ENCODE assay signal across 14 cellular contexts in genomic region chr2:101768480-101769077, GRCh38.
DNase-seq lines count a peak whose midpoint lies in the region.
"Had no signal": no experiment of that assay in that cellular context is flagged by ENCODE, and none has a peak within 500 bp of the region (broad histone marks: within the 10 kb centered on the region; RNA-seq: fewer than 3 reads in every experiment).

No MANE protein-coding gene starts in this region.

- no peaks in the 10 kb centered on the region for H3K9me3 Mint-ChIP-seq in CD4-positive, alpha-beta memory T cell
- H3K9me3 Mint-ChIP-seq in IgD-negative memory B cell = no peaks in the 10 kb centered on the region

- no peaks in the 10 kb centered on the region for H3K36me3 Mint-ChIP-seq in CD4-positive, alpha-beta memory T cell
- no peaks in the 10 kb centered on the region for H3K36me3 Mint-ChIP-seq in IgD-negative memory B cell

- H2BK15ac ChIP-seq in neuronal stem cell (ENCODE audit: low read length) = no peak overlapping the region

- peaks cover 73 to 95% (median 82%) of the 10 kb centered on the region in 4 donors for H3K4me1 Mint-ChIP-seq in CD4-positive, alpha-beta memory T cell
- peaks cover 75 to 84% (median 81%) of the 10 kb centered on the region in 3 donors for H3K4me1 Mint-ChIP-seq in IgD-negative memory B cell

- peak overlapping the region; percentile 7 to 61 (median 36) for H3K27ac Mint-ChIP-seq in CD4-positive, alpha-beta memory T cell
- H3K27ac Mint-ChIP-seq in IgD-negative memory B cell = peak overlapping the region in 2 of 3 donors; percentile 3 to 48

- no CpG with 5 or more reads among the region's 3 CpGs for WGBS in neuronal stem cell (ENCODE audit: extremely low coverage in 2 of 2, insufficient read length in 2 of 2, insufficient replicate concordance in 1 of 2), 2 donors

- H3K27me3 Mint-ChIP-seq in CD4-positive, alpha-beta memory T cell = no peaks in the 10 kb centered on the region
- H3K27me3 Mint-ChIP-seq in IgD-negative memory B cell = no peaks in the 10 kb centered on the region

- H4K91ac ChIP-seq in neuronal stem cell (ENCODE audit: low read depth, low read length, poor library complexity) = no peak overlapping the region

- CTCF ChIA-PET in CD4-positive, alpha-beta memory T cell (lab: Charles Lee; ENCODE audit: partially characterized antibody) = interaction anchor here (2.5 to 4.0 kb wide), 2 partner anchors 63 to 350 kb away, joined by 7 to 17 read pairs; no protein-coding TSS in a partner anchor

- DNase-seq in CD4-positive, alpha-beta memory T cell = peak in 3 of 5 donors; percentile 11 to 22 (median 17)
- DNase-seq in cerebellar cortex (ENCODE audit: low spot score) (peak; percentile 40), neuronal stem cell (ENCODE audit: low spot score) (no peak), NAMALWA (ENCODE audit: low spot score) (no peak), SW 1271 (lab: John Stamatoyannopoulos, UW) (no peak), putamen (ENCODE audit: low spot score) (no peak)
- no peak for DNase-seq in effector memory CD4-positive, alpha-beta T cell
- DNase-seq: activated CD8-positive, alpha-beta memory T cell treated with anti-CD3 and anti-CD28 coated beads, Interleukin-2, amount 50 U/mL, for 48 hours; kidney; NCI-H1048; NCI-H526 treated with DMSO at 0.1 percent for 48 hours; thyroid gland had no signal

- no peak overlapping the region for H3K9ac ChIP-seq in neuronal stem cell (ENCODE audit: low read depth, low read length, poor library complexity)
- H3K9ac ChIP-seq: parathyroid adenoma had no signal

- no peak overlapping the region for H3K23ac ChIP-seq in neuronal stem cell (ENCODE audit: low read depth, low read length, poor library complexity)

- no peak overlapping the region for H4K8ac ChIP-seq in neuronal stem cell (ENCODE audit: low read depth, low read length)

- no peak overlapping the region for H3K4ac ChIP-seq in neuronal stem cell (ENCODE audit: low read length)

- H3K9me3 ChIP-seq in CD4-positive, alpha-beta memory T cell (ENCODE audit: control insufficient read depth in 1 of 2, low read length in 2 of 2) = no peaks in the 10 kb centered on the region
- no peaks in the 10 kb centered on the region for H3K9me3 ChIP-seq in neuronal stem cell (replicated peaks in 1 of 2; ENCODE audit: control insufficient read depth in 2 of 2, insufficient read depth in 1 of 2, low read depth in 1 of 2, low read length in 2 of 2)
- no peaks in the 10 kb centered on the region for H3K9me3 ChIP-seq in effector memory CD4-positive, alpha-beta T cell (ENCODE audit: control insufficient read depth, low read length)
- H3K9me3 ChIP-seq: thyroid gland had no signal

- H3K18ac ChIP-seq in neuronal stem cell (ENCODE audit: low read length) = no peak overlapping the region

- intact Hi-C loops in CD4-positive, alpha-beta memory T cell (cut with micrococcal nuclease) = loop anchor here (5.0 kb wide), 1 partner anchor 66 kb away; no protein-coding TSS in a partner anchor

- H2AK5ac ChIP-seq in neuronal stem cell (ENCODE audit: low read depth, low read length) = no peak overlapping the region

- no peaks in the 10 kb centered on the region for H3K36me3 ChIP-seq in CD4-positive, alpha-beta memory T cell (ENCODE audit: insufficient read depth, low read length)
- H3K36me3 ChIP-seq in neuronal stem cell (replicated peaks in 1 of 2; ENCODE audit: control insufficient read depth in 2 of 2, insufficient read depth in 2 of 2, low read length in 2 of 2) = peaks cover 0 to 1% of the 10 kb centered on the region in 2 donors
- H3K36me3 ChIP-seq in effector memory CD4-positive, alpha-beta T cell (ENCODE audit: control insufficient read depth, insufficient read depth, low read length) = no peaks in the 10 kb centered on the region
- H3K36me3 ChIP-seq: thyroid gland had no signal

- H3K4me2 ChIP-seq in neuronal stem cell (ENCODE audit: insufficient read depth, low read length, poor library complexity, severe bottlenecking) = no peak overlapping the region

- H3K4me3 Mint-ChIP-seq in CD4-positive, alpha-beta memory T cell = peak overlapping the region in 6 of 8 donors; percentile 10 to 59 (median 53)
- peak overlapping the region in 3 of 4 donors; percentile 3 to 69 (median 35) for H3K4me3 Mint-ChIP-seq in IgD-negative memory B cell

- no peak overlapping the region for H3K14ac ChIP-seq in neuronal stem cell (ENCODE audit: low read length)

- no peak overlapping the region for H2AFZ ChIP-seq in neuronal stem cell (ENCODE audit: low read length)
- H2AFZ ChIP-seq: parathyroid adenoma had no signal

- H3K79me1 ChIP-seq in neuronal stem cell (ENCODE audit: low read depth, low read length) = no peaks in the 10 kb centered on the region

- no peak overlapping the region for H3K27ac ChIP-seq in CD4-positive, alpha-beta memory T cell (ENCODE audit: low read depth, low read length)
- peak overlapping the region; percentile 55 for H3K27ac ChIP-seq in neuronal stem cell (replicated peaks; ENCODE audit: low read length)
- H3K27ac ChIP-seq in effector memory CD4-positive, alpha-beta T cell (ENCODE audit: insufficient read depth, low read length, poor library complexity, severe bottlenecking) = no peak overlapping the region
- H3K27ac ChIP-seq: parathyroid adenoma, thyroid gland had no signal

- H3K27me3 ChIP-seq in CD4-positive, alpha-beta memory T cell (ENCODE audit: insufficient read depth, low read length) = no peaks in the 10 kb centered on the region
- H3K27me3 ChIP-seq in neuronal stem cell (ENCODE audit: control insufficient read depth in 3 of 3, insufficient read depth in 3 of 3, low read depth in 1 of 3, low read length in 3 of 3) = no peaks in the 10 kb centered on the region
- no peaks in the 10 kb centered on the region for H3K27me3 ChIP-seq in effector memory CD4-positive, alpha-beta T cell (replicated peaks; ENCODE audit: control insufficient read depth, insufficient read depth, low read length, poor library complexity, severe bottlenecking)
- H3K27me3 ChIP-seq: thyroid gland had no signal

- no peak overlapping the region for H2BK5ac ChIP-seq in neuronal stem cell (ENCODE audit: low read length)

- POLR2A ChIA-PET in CD4-positive, alpha-beta memory T cell (lab: Charles Lee; ENCODE audit: partially characterized antibody) = interaction anchor here (0.6 to 0.9 kb wide), 3 partner anchors 10 to 44 kb away, joined by 3 to 4 read pairs (median 3); no protein-coding TSS in a partner anchor

- H3K4me3 ChIP-seq in CD4-positive, alpha-beta memory T cell (ENCODE audit: low read length in 2 of 2) = no peak overlapping the region
- H3K4me3 ChIP-seq in neuronal stem cell (ENCODE audit: low read length in 2 of 2) = no peak overlapping the region
- no peak overlapping the region for H3K4me3 ChIP-seq in effector memory CD4-positive, alpha-beta T cell (ENCODE audit: insufficient read depth, low read depth, low read length, poor library complexity, severe bottlenecking)
- H3K4me3 ChIP-seq: thyroid gland had no signal

- no peak overlapping the region for H2BK120ac ChIP-seq in neuronal stem cell (ENCODE audit: low read depth, low read length)

- peaks cover 88% of the 10 kb centered on the region for H3K4me1 ChIP-seq in CD4-positive, alpha-beta memory T cell (ENCODE audit: insufficient read depth, low read length)
- H3K4me1 ChIP-seq in neuronal stem cell (ENCODE audit: control insufficient read depth in 2 of 2, insufficient read depth in 1 of 2, low read depth in 1 of 2, low read length in 2 of 2) = peaks cover 29 to 44% of the 10 kb centered on the region in 2 donors
- peaks cover 33% of the 10 kb centered on the region for H3K4me1 ChIP-seq in effector memory CD4-positive, alpha-beta T cell (ENCODE audit: control insufficient read depth, insufficient read depth, low read length, poor library complexity, severe bottlenecking)

- H2BK12ac ChIP-seq in neuronal stem cell (ENCODE audit: low read length) = no peak overlapping the region

Comparison
In these comparisons a context has a peak if more than half of its experiments do, and no peak if none do; other contexts are left out.
1. DNase-seq: peak in CD4-positive, alpha-beta memory T cell (3 of 5) and cerebellar cortex (single experiment); none in neuronal stem cell (single experiment), NAMALWA (single experiment), effector memory CD4-positive, alpha-beta T cell (0 of 3), SW 1271 (0 of 2) and putamen (single experiment).